8 cellular contexts compared by ENCODE assay signal in the genomic region with DNA sequence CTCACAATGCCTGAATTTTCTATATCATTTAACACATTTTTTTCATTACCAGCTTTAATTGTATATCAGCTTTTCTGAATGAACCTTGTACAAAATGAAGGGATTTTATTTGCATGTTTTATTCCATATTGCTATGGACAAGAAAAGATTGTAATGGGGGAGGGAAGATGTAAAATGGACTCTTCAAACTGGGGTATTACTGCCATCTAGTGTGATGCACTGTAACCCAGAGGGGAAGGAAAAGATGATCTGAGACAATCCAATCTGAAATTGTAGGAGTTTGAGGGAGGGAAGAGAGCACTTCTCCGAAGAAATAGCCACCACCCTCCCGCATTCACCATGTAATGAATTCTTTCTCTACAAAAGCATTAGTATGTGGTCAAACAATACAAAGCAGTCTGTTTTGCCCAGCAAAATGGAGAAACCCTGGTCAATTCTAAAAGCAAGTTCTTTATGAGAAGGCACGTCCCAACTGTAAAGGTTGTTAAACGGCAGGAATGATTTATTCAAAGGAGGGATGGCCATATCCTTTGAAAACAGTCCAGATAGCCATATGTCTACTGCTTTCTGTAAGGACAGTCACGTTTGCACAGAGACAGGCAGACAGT.
DNase-seq lines count a peak whose midpoint lies in the region; ATAC-seq and TF ChIP-seq lines count a peak whose summit lies in the region.

No MANE protein-coding gene starts in this region.

- no peaks in the 10 kb centered on the region for H3K4me1 Mint-ChIP-seq in activated CD8-positive, alpha-beta T cell treated with anti-CD3 and anti-CD28 coated beads, Interleukin-2, amount 10 ng/mL, durations not matched to agents 7 days and 5 days (ENCODE audit: low read depth)

- TF ChIP-seq CTCF in cardiac fibroblast (IDR thresholded peaks at IDR 0.05; ENCODE audit: low read depth, low read length) (peak; percentile 62), left lung (IDR thresholded peaks at IDR 0.05) (peak in 1 of 2 donors; percentile 15)

- H3K27ac ChIP-seq in left lung = no peak overlapping the region

- intact Hi-C loops in left lung (cut with DNase I) = no loop called here

- no peaks in the 10 kb centered on the region for H3K9me3 Mint-ChIP-seq in activated CD8-positive, alpha-beta T cell treated with anti-CD3 and anti-CD28 coated beads, Interleukin-2, amount 10 ng/mL, durations not matched to agents 7 days and 5 days (ENCODE audit: insufficient read depth)

- H3K4me3 Mint-ChIP-seq in activated CD8-positive, alpha-beta T cell treated with anti-CD3 and anti-CD28 coated beads, Interleukin-2, amount 10 ng/mL, durations not matched to agents 7 days and 5 days = no peak overlapping the region

- ATAC-seq in left lung (peak; percentile 69), GM21529 (IDR thresholded peaks at IDR 0.05; ENCODE audit: unreplicated experiment) (no peak)
- no peak for ATAC-seq in activated CD8-positive, alpha-beta T cell treated with anti-CD3 and anti-CD28 coated beads, Interleukin-2, amount 10 ng/mL, durations not matched to agents 7 days and 5 days

- H3K4me3 ChIP-seq in cardiac fibroblast (replicated peaks in 1 of 2; ENCODE audit: low read depth in 2 of 2, low read length in 2 of 2) (no peak overlapping the region), left lung (no peak overlapping the region)

- no peaks in the 10 kb centered on the region for H3K27me3 Mint-ChIP-seq in activated CD8-positive, alpha-beta T cell treated with anti-CD3 and anti-CD28 coated beads, Interleukin-2, amount 10 ng/mL, durations not matched to agents 7 days and 5 days (ENCODE audit: low read depth)

- H3K27ac Mint-ChIP-seq in activated CD8-positive, alpha-beta T cell treated with anti-CD3 and anti-CD28 coated beads, Interleukin-2, amount 10 ng/mL, durations not matched to agents 7 days and 5 days = no peak overlapping the region

- no peaks in the 10 kb centered on the region for H3K36me3 Mint-ChIP-seq in activated CD8-positive, alpha-beta T cell treated with anti-CD3 and anti-CD28 coated beads, Interleukin-2, amount 10 ng/mL, durations not matched to agents 7 days and 5 days (ENCODE audit: low read depth)

- H3K9me3 ChIP-seq in left lung = no peaks in the 10 kb centered on the region

- no peaks in the 10 kb centered on the region for H3K4me1 ChIP-seq in left lung

- CTCF ChIA-PET in activated CD8-positive, alpha-beta T cell treated with anti-CD3 and anti-CD28 coated beads, Interleukin-2, amount 10 ng/mL, durations not matched to agents 7 days and 5 days (lab: Charles Lee) = no interaction called here

- POLR2A ChIA-PET in activated CD8-positive, alpha-beta T cell treated with anti-CD3 and anti-CD28 coated beads, Interleukin-2, amount 10 ng/mL, durations not matched to agents 7 days and 5 days (lab: Charles Lee) = no interaction called here

- DNase-seq in ELR (ENCODE audit: low read depth) = peak; percentile 8
- peak; percentile 52 for DNase-seq in NCI-H2227 (lab: John Stamatoyannopoulos, UW; ENCODE audit: unreplicated experiment)
- peak; percentile 63 to 66 for DNase-seq in cardiac fibroblast (ENCODE audit: low read depth in 2 of 2)
- DNase-seq in left lung = no peak
- DNase-seq in activated CD4-positive, alpha-beta T cell treated with anti-CD3 and anti-CD28 coated beads for 4 hours = no peak
- no peak for DNase-seq in activated CD8-positive, alpha-beta T cell treated with anti-CD3 and anti-CD28 coated beads, Interleukin-2, amount 10 ng/mL, durations not matched to agents 7 days and 5 days
- DNase-seq in GF-D8 (lab: John Stamatoyannopoulos, UW) = no peak

- H3K36me3 ChIP-seq in left lung = no peaks in the 10 kb centered on the region

- H3K27me3 ChIP-seq in left lung = no peaks in the 10 kb centered on the region

Comparison
In these comparisons a context has a peak if more than half of its experiments do, and no peak if none do; other contexts are left out.
1. DNase-seq: peak in ELR (single experiment), NCI-H2227 (single experiment) and cardiac fibroblast (2 of 2); none in left lung (0 of 2), activated CD4-positive, alpha-beta T cell treated with anti-CD3 and anti-CD28 coated beads for 4 hours (0 of 2), activated CD8-positive, alpha-beta T cell treated with anti-CD3 and anti-CD28 coated beads, Interleukin-2, amount 10 ng/mL, durations not matched to agents 7 days and 5 days (single experiment) and GF-D8 (single experiment).